In genomic region chr1:154591206-154591605, GRCh38 we compare ENCODE assay signal across 27 cellular contexts. TPM values are rescaled to one million over a fixed set of nuclear protein-coding genes. Genes with fewer than 3 reads are reported as not detected.
"Had no signal": no experiment of that assay in that cellular context is flagged by ENCODE, and none has a peak within 500 bp of the region (broad histone marks: within the 10 kb centered on the region; RNA-seq: fewer than 3 reads in every experiment).

No MANE protein-coding gene starts in this region.

- H3K27ac ChIP-seq: adrenal gland, KMS-11 had no signal

- H3K4me3 Mint-ChIP-seq: activated B cell treated with CpG ODN at 0.5 μM for 24 hours; activated CD4-positive, alpha-beta T cell treated with anti-CD3 and anti-CD28 coated beads, Interleukin-2, amount 10 ng/mL, durations not matched to agents 24 days and 14 days; activated naive CD4-positive, alpha-beta T cell treated with anti-CD3 and anti-CD28 coated beads, Interleukin-2, amount 50 U/mL, for 24 hours; IgD-negative memory B cell had no signal

- FAIRE-seq: TTC549 had no signal

- H3K4me3 ChIP-seq: adrenal gland had no signal

- H3K27ac Mint-ChIP-seq: activated B cell treated with CpG ODN at 0.5 μM for 24 hours; activated CD4-positive, alpha-beta T cell treated with anti-CD3 and anti-CD28 coated beads, Interleukin-2, amount 10 ng/mL, durations not matched to agents 24 days and 14 days; activated naive CD4-positive, alpha-beta T cell treated with anti-CD3 and anti-CD28 coated beads, Interleukin-2, amount 50 U/mL, for 24 hours had no signal

- H3K9ac ChIP-seq: KMS-11 had no signal

- H3K27me3 ChIP-seq: adrenal gland had no signal

- H3K9me3 ChIP-seq: adrenal gland had no signal

- H3K4me1 ChIP-seq: adrenal gland had no signal

- DNase-seq: activated B cell treated with CpG ODN at 0.5 μM for 24 hours; activated CD4-positive, alpha-beta T cell treated with anti-CD3 and anti-CD28 coated beads for 1 hour; activated CD4-positive, alpha-beta T cell treated with anti-CD3 and anti-CD28 coated beads, Interleukin-2, amount 10 ng/mL, durations not matched to agents 24 days and 14 days; activated CD4-positive, alpha-beta T cell treated with anti-CD3 and anti-CD28 coated beads, Interleukin-2, amount 50 U/mL, for 48 hours; activated effector memory CD4-positive, alpha-beta T cell treated with Interleukin-2 at 50 U/mL for 16 hours; activated T-cell treated with anti-CD3 and anti-CD28 coated beads for 4 hours; adrenal gland; anterior cingulate cortex; cerebellar nuclear complex; NCI-H1092 treated with DMSO at 0.1 percent for 48 hours; NCI-H1417 treated with DMSO at 0.1 percent for 48 hours; NCI-H1694; NCI-H2029; NCI-H2107; NCI-H2171 treated with DMSO at 0.1 percent for 48 hours; NCI-H226; NCI-H510A; NCI-H526 treated with DMSO at 0.1 percent for 48 hours; NCI-H82; SIG-M5; T-helper 2 cell; T1000 had no signal

- H3K36me3 Mint-ChIP-seq: IgD-negative memory B cell had no signal

- H3K4me1 Mint-ChIP-seq: activated B cell treated with CpG ODN at 0.5 μM for 24 hours had no signal

- H3K4me2 ChIP-seq: KMS-11 had no signal

- H3K9me3 Mint-ChIP-seq: activated B cell treated with CpG ODN at 0.5 μM for 24 hours; activated CD4-positive, alpha-beta T cell treated with anti-CD3 and anti-CD28 coated beads, Interleukin-2, amount 10 ng/mL, durations not matched to agents 24 days and 14 days; activated naive CD4-positive, alpha-beta T cell treated with anti-CD3 and anti-CD28 coated beads, Interleukin-2, amount 50 U/mL, for 24 hours; IgD-negative memory B cell had no signal

- H3K27me3 Mint-ChIP-seq: activated B cell treated with CpG ODN at 0.5 μM for 24 hours; activated CD4-positive, alpha-beta T cell treated with anti-CD3 and anti-CD28 coated beads, Interleukin-2, amount 10 ng/mL, durations not matched to agents 24 days and 14 days; activated naive CD4-positive, alpha-beta T cell treated with anti-CD3 and anti-CD28 coated beads, Interleukin-2, amount 50 U/mL, for 24 hours; IgD-negative memory B cell had no signal

RNA-seq across cellular contexts. Expression of gene CHRNB2, which starts 23.6 kb away (rescaled TPM):
- total RNA-seq: activated B cell treated with CpG ODN at 0.5 μM for 24 hours, RPMI7951 had no signal
